Comparison of ENCODE assay signal across 8 cellular contexts in the genomic region with DNA sequence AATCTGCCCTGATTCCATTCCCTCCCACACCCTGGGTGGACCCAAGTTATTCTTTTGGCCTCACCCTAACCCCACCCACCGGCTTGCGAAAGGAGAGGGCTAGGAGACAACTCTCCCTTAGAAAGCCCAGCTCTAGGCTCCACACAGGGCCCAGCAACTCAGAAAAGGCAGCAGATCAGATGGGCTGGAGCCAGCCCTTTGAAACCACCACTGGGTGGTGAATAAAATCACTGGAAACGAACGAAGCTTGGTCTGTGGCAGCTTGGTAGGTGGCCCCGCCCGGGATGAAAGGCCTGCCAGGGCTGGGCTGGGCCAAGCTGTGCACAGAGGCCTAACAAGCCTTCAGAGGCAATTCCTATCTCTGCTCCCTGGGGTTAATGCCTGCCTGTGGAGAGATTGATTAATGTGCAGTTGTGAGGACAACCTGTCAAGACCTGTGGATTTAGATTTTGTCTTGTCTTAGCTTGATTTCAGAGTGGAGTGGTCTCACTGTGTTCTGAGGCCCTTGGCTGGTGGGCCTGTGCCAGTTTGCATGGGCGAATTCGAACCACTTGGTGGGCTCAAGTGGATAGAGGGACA.
A peak's percentile ranks its signal among the peaks of the same experiment; 100 is the strongest.
DNase-seq lines count a peak whose midpoint lies in the region; ATAC-seq, FAIRE-seq and TF ChIP-seq lines count a peak whose summit lies in the region.

No MANE protein-coding gene starts in this region.

- no peak for FAIRE-seq in GM19239 (lab: Jason Lieb, UNC)

- H3K4me3 ChIP-seq in AG09309 (ENCODE audit: control insufficient read depth, low read depth, low read length) (no peak overlapping the region), muscle layer of duodenum (ENCODE audit: low read depth in 1 of 2, low read length in 2 of 2) (no peak overlapping the region)
- no peak overlapping the region for H3K4me3 ChIP-seq in effector memory CD4-positive, alpha-beta T cell (ENCODE audit: insufficient read depth, low read depth, low read length, poor library complexity, severe bottlenecking)

- peak; percentile 7 for TF ChIP-seq CTCF in AG09309 (IDR thresholded peaks at IDR 0.05; ENCODE audit: control insufficient read depth, insufficient read depth, low read depth, low read length, missing control alignments)

- no peaks in the 10 kb centered on the region for H3K27me3 ChIP-seq in effector memory CD4-positive, alpha-beta T cell (replicated peaks; ENCODE audit: control insufficient read depth, insufficient read depth, low read length, poor library complexity, severe bottlenecking)
- H3K27me3 ChIP-seq in muscle layer of duodenum (ENCODE audit: low read depth, low read length) = no peaks in the 10 kb centered on the region

- peak overlapping the region; percentile 47 for H3K27ac ChIP-seq in effector memory CD4-positive, alpha-beta T cell (ENCODE audit: insufficient read depth, low read length, poor library complexity, severe bottlenecking)
- H3K27ac ChIP-seq in muscle layer of duodenum (ENCODE audit: low read length) = peak overlapping the region; percentile 82

- ATAC-seq in HG03432 (IDR thresholded peaks at IDR 0.05; ENCODE audit: unreplicated experiment) = no peak
- ATAC-seq in GM18502 (IDR thresholded peaks at IDR 0.05; ENCODE audit: poor library complexity, unreplicated experiment) = no peak

- no peaks in the 10 kb centered on the region for H3K36me3 ChIP-seq in effector memory CD4-positive, alpha-beta T cell (ENCODE audit: control insufficient read depth, insufficient read depth, low read length)
- H3K36me3 ChIP-seq in muscle layer of duodenum (ENCODE audit: control insufficient read depth in 1 of 2, insufficient read depth in 2 of 2, low read length in 2 of 2) = no peaks in the 10 kb centered on the region

- H3K9me3 ChIP-seq in effector memory CD4-positive, alpha-beta T cell (ENCODE audit: control insufficient read depth, low read length) = no peaks in the 10 kb centered on the region
- no peaks in the 10 kb centered on the region for H3K9me3 ChIP-seq in muscle layer of duodenum (ENCODE audit: control insufficient read depth in 1 of 2, low read length in 2 of 2)

- peaks cover 47% of the 10 kb centered on the region for H3K4me1 ChIP-seq in effector memory CD4-positive, alpha-beta T cell (ENCODE audit: control insufficient read depth, insufficient read depth, low read length, poor library complexity, severe bottlenecking)
- H3K4me1 ChIP-seq in muscle layer of duodenum (ENCODE audit: control insufficient read depth in 1 of 2, insufficient read depth in 2 of 2, low read length in 2 of 2) = peaks cover 4 to 9% of the 10 kb centered on the region in 2 donors

- DNase-seq in AG09309 (ENCODE audit: low read depth) (no peak), MV-4-11 (lab: John Stamatoyannopoulos, UW) (peak; percentile 29), RPMI8226 (no peak), GM19239 (ENCODE audit: insufficient read length, low spot score) (no peak)
- no peak for DNase-seq in effector memory CD4-positive, alpha-beta T cell
